11 cellular contexts compared by ENCODE assay signal in the genomic region with DNA sequence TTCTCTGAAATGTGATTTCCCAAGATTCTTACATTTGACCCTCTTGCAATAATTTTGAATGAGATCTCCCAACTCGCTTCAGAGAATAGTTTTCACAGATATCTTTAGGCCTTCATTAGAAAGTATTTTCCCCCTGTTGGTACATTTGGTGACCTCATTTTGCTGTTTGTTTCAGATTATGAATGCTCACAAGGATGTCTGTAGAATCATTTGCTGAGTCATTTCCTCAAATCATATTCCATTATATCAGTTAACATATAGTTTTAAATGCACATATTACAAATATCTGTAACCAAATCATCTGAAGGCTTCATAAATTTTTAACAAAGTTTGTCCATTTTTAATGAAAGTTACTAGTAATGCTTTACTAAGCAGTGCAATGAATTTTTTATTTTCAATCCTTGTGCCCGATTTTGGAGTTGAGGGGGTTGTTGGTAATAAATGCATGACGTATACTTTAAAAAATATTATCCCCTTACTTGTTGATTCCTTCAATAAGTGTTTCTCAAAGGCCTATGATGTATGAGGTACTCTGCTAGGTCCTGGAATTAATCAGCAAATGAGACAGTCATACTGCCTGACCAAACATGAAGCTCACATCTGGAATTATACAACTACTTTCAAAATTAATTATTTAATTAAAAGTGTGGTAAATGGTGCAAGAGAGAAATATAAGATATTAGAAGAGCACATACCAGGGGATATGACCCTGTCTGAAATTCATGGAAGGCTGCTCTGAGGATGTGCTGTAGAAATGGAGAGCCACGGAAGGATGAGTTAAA.
A peak's percentile ranks its signal among the peaks of the same experiment; 100 is the strongest.
DNase-seq lines count a peak whose midpoint lies in the region; ATAC-seq and TF ChIP-seq lines count a peak whose summit lies in the region.
"Had no signal": no experiment of that assay in that cellular context is flagged by ENCODE, and none has a peak within 500 bp of the region (broad histone marks: within the 10 kb centered on the region; RNA-seq: fewer than 3 reads in every experiment).

No MANE protein-coding gene starts in this region.

- H3K27ac ChIP-seq in A673 (ENCODE audit: low read depth, low read length, poor library complexity, severe bottlenecking) (no peak overlapping the region), epithelial cell of prostate (peak overlapping the region; percentile 30), vagina (no peak overlapping the region)

- H3K4me1 Mint-ChIP-seq in T-helper 17 cell: peaks cover 20% of the 10 kb centered on the region

- no peak for TF ChIP-seq POLR2A in vagina (IDR thresholded peaks at IDR 0.05)

- H3K27me3 ChIP-seq in A673 (replicated peaks; ENCODE audit: insufficient read depth, low read depth, low read length, poor library complexity) (no peaks in the 10 kb centered on the region), vagina (no peaks in the 10 kb centered on the region), HAP-1 (ENCODE audit: low read depth) (no peaks in the 10 kb centered on the region)

- ATAC-seq in T-helper 17 cell: no peak

- BruUV-seq in A673 (replicated peaks; lab: Mats Ljungman, UMichigan): no TSS peak

- H3K4me1 ChIP-seq in A673 (ENCODE audit: insufficient read depth, low read length, poor library complexity, severe bottlenecking): peaks cover 24% of the 10 kb centered on the region
- H3K4me1 ChIP-seq in vagina: peaks cover 16% of the 10 kb centered on the region
- H3K4me1 ChIP-seq in HAP-1: peaks cover 21% of the 10 kb centered on the region

- CTCF ChIA-PET in A673 (lab: Charles Lee): no interaction called here

- in situ Hi-C loops in HAP-1 (cut with MboI; ENCODE audit: low sequenced_read_pairs): no loop called here

- no peak overlapping the region for H3K4me3 ChIP-seq in A673 (ENCODE audit: low read depth, low read length, poor library complexity, severe bottlenecking)
- no peak overlapping the region for H3K4me3 ChIP-seq in GM12865 (ENCODE audit: low read depth, low read length)
- H3K4me3 ChIP-seq in vagina: no peak overlapping the region
- H3K4me3 ChIP-seq in HAP-1: no peak overlapping the region

- H3K9me3 ChIP-seq in A673 (ENCODE audit: low read depth, low read length, poor library complexity, severe bottlenecking): no peaks in the 10 kb centered on the region
- H3K9me3 ChIP-seq in T-helper 17 cell (ENCODE audit: control insufficient read depth, low read length, poor library complexity, severe bottlenecking): no peaks in the 10 kb centered on the region
- H3K9me3 ChIP-seq in vagina: no peaks in the 10 kb centered on the region
- peaks cover 2% of the 10 kb centered on the region; the same call in 1 of the 2 replicates for H3K9me3 ChIP-seq in HAP-1

- no peaks in the 10 kb centered on the region for H3K27me3 Mint-ChIP-seq in T-helper 17 cell

- intact Hi-C loops in A673 (cut with micrococcal nuclease; ENCODE audit: unreplicated experiment): no loop called here
- intact Hi-C loops in vagina (cut with DNase I): no loop called here
- intact Hi-C loops in head of caudate nucleus (cut with DNase I): no loop called here

- peaks cover 3% of the 10 kb centered on the region for H3K36me3 Mint-ChIP-seq in T-helper 17 cell (ENCODE audit: low read depth)

- H3K36me3 ChIP-seq in A673 (ENCODE audit: insufficient read depth, low read length, poor library complexity, severe bottlenecking) (no peaks in the 10 kb centered on the region), vagina (no peaks in the 10 kb centered on the region), HAP-1 (replicated peaks) (no peaks in the 10 kb centered on the region)

- POLR2A ChIA-PET in A673 (lab: Charles Lee; ENCODE audit: low non-redundant PET): no interaction called here

- DNase-seq in A673 (ENCODE audit: low spot score) (peak; percentile 14), GM12865 (ENCODE audit: low read depth) (peak; percentile 9), T-helper 17 cell (no peak), epithelial cell of prostate (ENCODE audit: low read depth, low spot score) (no peak), vagina (ENCODE audit: extremely low spot score in 2 of 2) (no peak), putamen (ENCODE audit: low spot score) (no peak), head of caudate nucleus (no peak), HAP-1 (ENCODE audit: low spot score in 2 of 2) (no peak)
- DNase-seq: activated naive CD4-positive, alpha-beta T cell treated with Interleukin-2 at 50 U/mL for 16 hours; NCI-H1436 treated with DMSO at 0.1 percent for 48 hours had no signal

- TF ChIP-seq CTCF in A673 (conservative IDR thresholded peaks at IDR 0.05; ENCODE audit: low read depth, low read length) (no peak), GM12865 (IDR thresholded peaks at IDR 0.05; ENCODE audit: insufficient read depth, low read depth, low read length, missing control alignments) (no peak), vagina (IDR thresholded peaks at IDR 0.05) (no peak)

- H3K27ac Mint-ChIP-seq in T-helper 17 cell: peak overlapping the region; percentile 64

- no peak overlapping the region for H3K4me3 Mint-ChIP-seq in T-helper 17 cell
- H3K4me3 Mint-ChIP-seq: CD14-positive monocyte had no signal

Comparison
In these comparisons a context has a peak if more than half of its experiments do, and no peak if none do; other contexts are left out.
1. DNase-seq: peak in A673 (single experiment) and GM12865 (single experiment); none in T-helper 17 cell (0 of 3), epithelial cell of prostate (single experiment), vagina (0 of 2), putamen (single experiment), head of caudate nucleus (0 of 42) and HAP-1 (0 of 2).